In the genomic region with DNA sequence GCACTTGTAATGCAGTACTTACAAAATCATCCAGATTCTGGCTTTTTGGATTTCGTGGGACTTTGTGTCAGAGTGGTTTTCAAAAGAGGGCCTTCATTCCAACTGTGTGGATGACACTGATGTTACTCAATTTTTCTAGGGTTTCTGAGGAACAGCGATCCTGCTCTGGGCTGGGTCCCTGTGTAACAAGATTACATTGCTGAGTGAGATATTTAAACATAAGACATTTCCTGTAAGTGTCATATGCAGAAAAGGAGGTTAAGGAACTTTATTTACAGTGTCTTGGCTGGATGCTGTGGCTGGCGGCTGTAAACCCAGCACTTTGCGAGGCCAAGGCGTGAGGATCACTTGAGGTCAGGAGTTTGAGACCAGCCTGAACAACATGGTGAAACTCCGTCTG, we compare ENCODE assay signal across 20 cellular contexts. TPM values are rescaled to one million over a fixed set of nuclear protein-coding genes. Genes with fewer than 3 reads are reported as not detected.
DNase-seq lines count a peak whose midpoint lies in the region; ATAC-seq, FAIRE-seq and TF ChIP-seq lines count a peak whose summit lies in the region.
"Had no signal": no experiment of that assay in that cellular context is flagged by ENCODE, and none has a peak within 500 bp of the region (broad histone marks: within the 10 kb centered on the region; RNA-seq: fewer than 3 reads in every experiment).

No MANE protein-coding gene starts in this region.

- peaks cover 0 to under 1% (median 0%) of the 10 kb centered on the region in 5 donors for H3K36me3 Mint-ChIP-seq in naive thymus-derived CD4-positive, alpha-beta T cell

- H3K4me1 Mint-ChIP-seq in naive thymus-derived CD4-positive, alpha-beta T cell = peaks cover 51 to 99% (median 83%) of the 10 kb centered on the region in 7 donors

- CTCF ChIA-PET in naive thymus-derived CD4-positive, alpha-beta T cell (lab: Charles Lee) = no interaction called here

- peak overlapping the region in 1 of 9 donors; percentile 50 for H3K27ac Mint-ChIP-seq in naive thymus-derived CD4-positive, alpha-beta T cell

- no peaks in the 10 kb centered on the region for H3K27me3 ChIP-seq in naive thymus-derived CD4-positive, alpha-beta T cell (ENCODE audit: control insufficient read depth in 2 of 2, insufficient read depth in 2 of 2, low read length in 2 of 2)
- H3K27me3 ChIP-seq: SJSA1, testis had no signal

- peak; percentile 9 for FAIRE-seq in GM18507 (lab: Jason Lieb, UNC)
- FAIRE-seq: colon had no signal

- H3K27me3 Mint-ChIP-seq in naive thymus-derived CD4-positive, alpha-beta T cell = no peaks in the 10 kb centered on the region

- peak overlapping the region in 6 of 10 donors; percentile 1 to 54 (median 33) for H3K4me3 Mint-ChIP-seq in naive thymus-derived CD4-positive, alpha-beta T cell

- peaks cover 15 to 40% of the 10 kb centered on the region in 2 donors for H3K4me1 ChIP-seq in naive thymus-derived CD4-positive, alpha-beta T cell (ENCODE audit: control insufficient read depth in 2 of 2, insufficient read depth in 2 of 2, low read length in 2 of 2)

- no peaks in the 10 kb centered on the region for H3K9me3 ChIP-seq in naive thymus-derived CD4-positive, alpha-beta T cell (ENCODE audit: control insufficient read depth in 2 of 3, low read length in 3 of 3)
- H3K9me3 ChIP-seq: HAP-1, SJSA1, testis had no signal

- TF ChIP-seq CTCF in AG10803 (conservative IDR thresholded peaks at IDR 0.05; ENCODE audit: low read length) (no peak), epithelial cell of esophagus (IDR thresholded peaks at IDR 0.05; ENCODE audit: insufficient read depth, low read depth, low read length, missing control alignments) (no peak)

- H3K4me3 ChIP-seq in AG10803 (ENCODE audit: low read length) (no peak overlapping the region), epithelial cell of esophagus (ENCODE audit: low read length) (no peak overlapping the region)
- no peak overlapping the region for H3K4me3 ChIP-seq in naive thymus-derived CD4-positive, alpha-beta T cell (ENCODE audit: low read length)
- H3K4me3 ChIP-seq: HAP-1, SJSA1, testis had no signal

- intact Hi-C loops in naive thymus-derived CD4-positive, alpha-beta T cell (cut with micrococcal nuclease) = no loop called here

- no peak for ATAC-seq in naive thymus-derived CD4-positive, alpha-beta T cell
- no peak for ATAC-seq in GM21529 (IDR thresholded peaks at IDR 0.05; ENCODE audit: unreplicated experiment)

- H3K9me3 Mint-ChIP-seq in naive thymus-derived CD4-positive, alpha-beta T cell = no peaks in the 10 kb centered on the region

- no peaks in the 10 kb centered on the region for H3K36me3 ChIP-seq in naive thymus-derived CD4-positive, alpha-beta T cell (ENCODE audit: control insufficient read depth in 2 of 3, insufficient read depth in 3 of 3, low read length in 3 of 3)
- H3K36me3 ChIP-seq: HAP-1 had no signal

- POLR2A ChIA-PET in naive thymus-derived CD4-positive, alpha-beta T cell (lab: Charles Lee) = interaction anchor here (0.6 to 2.4 kb wide), 2 partner anchors 8 to 13 kb away, joined by 4 to 10 read pairs; a partner anchor contains a TSS

- H3K27ac ChIP-seq in naive thymus-derived CD4-positive, alpha-beta T cell (ENCODE audit: low read depth, low read length) = no peak overlapping the region
- H3K27ac ChIP-seq: SJSA1, testis had no signal

- peak; percentile 33 for DNase-seq in AG10803 (ENCODE audit: low read depth)
- DNase-seq in GM18507 (ENCODE audit: extremely low spot score, insufficient read length, low read depth) = no peak
- DNase-seq in epithelial cell of esophagus (ENCODE audit: low read depth) = peak; percentile 20
- DNase-seq in naive thymus-derived CD4-positive, alpha-beta T cell = no peak
- no peak for DNase-seq in D341Med (ENCODE audit: low spot score)
- DNase-seq in NCI-H226 = no peak
- DNase-seq in activated CD8-positive, alpha-beta memory T cell treated with anti-CD3 and anti-CD28 coated beads, Interleukin-2, amount 50 U/mL, for 48 hours = no peak
- DNase-seq: AML-193; amygdala; DMS153; NCI-H2081 treated with DMSO at 0.1 percent for 48 hours; NCI-H524 treated with DMSO at 0.1 percent for 48 hours; stimulated activated CD4-positive, alpha-beta T cell treated with anti-CD3 and anti-CD28 coated beads, Interleukin-4, amount 100 ng/mL, for 1 hour; stimulated activated CD8-positive, alpha-beta memory T cell treated with anti-CD3 and anti-CD28 coated beads, Interleukin-4, amount 100 ng/mL, for 48 hours; T-helper 9 cell; testis had no signal

RNA-seq across cellular contexts. Expression of a gene that starts 6.7 kb away (rescaled TPM):
- 10 to 100 TPM; 31.7 to 55.0 (median 42.5) TPM for total RNA-seq in naive thymus-derived CD4-positive, alpha-beta T cell
- 1 to 10 TPM; 3.5 to 4.4 TPM for polyA plus RNA-seq in naive thymus-derived CD4-positive, alpha-beta T cell

Comparison
In these comparisons a context has a peak if more than half of its experiments do, and no peak if none do; other contexts are left out.
1. DNase-seq: peak in AG10803 (single experiment) and epithelial cell of esophagus (single experiment); none in GM18507 (single experiment), naive thymus-derived CD4-positive, alpha-beta T cell (0 of 9), D341Med (single experiment), NCI-H226 (single experiment) and activated CD8-positive, alpha-beta memory T cell treated with anti-CD3 and anti-CD28 coated beads, Interleukin-2, amount 50 U/mL, for 48 hours (single experiment).